Comparison of ENCODE assay signal across 1 cellular context in the genomic region with DNA sequence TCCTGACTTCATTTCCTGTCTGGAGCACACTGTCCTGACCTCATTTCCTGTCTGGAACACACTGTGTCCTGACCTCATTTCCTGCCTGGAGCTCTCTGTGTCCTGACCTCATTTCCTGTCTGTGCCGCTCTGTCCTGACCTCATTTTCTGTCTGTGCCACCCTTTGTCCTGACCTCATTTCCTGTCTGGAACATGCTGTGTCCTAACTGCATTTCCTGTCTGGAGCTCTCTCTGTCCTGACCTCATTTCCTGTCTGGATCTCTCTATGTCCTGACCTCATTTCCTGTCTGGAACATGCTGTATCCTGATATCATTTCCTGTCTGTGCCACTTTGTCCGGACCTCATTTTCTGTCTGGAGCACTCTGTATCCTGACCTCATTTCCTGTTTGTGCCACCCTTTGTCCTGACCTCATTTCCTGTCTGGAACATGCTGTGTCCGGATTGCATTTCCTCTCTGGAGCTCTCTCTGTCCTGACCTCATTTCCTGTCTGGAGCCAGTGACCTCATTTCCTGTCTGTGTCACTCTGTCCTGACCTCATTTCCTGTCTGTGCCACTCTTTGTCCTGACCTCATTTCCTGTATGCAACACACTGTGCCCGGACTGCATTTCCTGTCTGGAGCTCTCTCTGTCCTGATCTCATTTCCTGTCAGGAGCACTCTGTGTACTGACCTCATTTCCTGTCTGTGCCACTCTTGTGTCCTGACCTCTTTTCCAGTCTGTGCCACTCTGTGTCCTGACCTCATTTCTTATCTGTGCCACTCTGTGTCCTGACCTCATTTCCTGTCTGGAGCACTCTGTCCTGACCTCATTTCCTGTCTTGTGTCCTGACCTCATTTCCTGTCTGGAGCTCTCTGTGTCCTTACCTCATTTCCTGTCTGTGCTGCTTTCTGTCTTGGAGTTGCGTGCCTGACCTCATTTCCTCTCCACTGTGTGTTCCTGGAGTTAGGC.
TF ChIP-seq lines count a peak whose summit lies in the region.

No MANE protein-coding gene starts in this region.

TF ChIP-seq in H1, 55 proteins besides CTCF, POLR2A, EP300 and RAD21:
- TF ChIP-seq ATF2 (IDR thresholded peaks at IDR 0.05; ENCODE audit: low read length) (peak; percentile 67; the same call in 1 of the 2 replicates), PHF8 (conservative IDR thresholded peaks at IDR 0.05; ENCODE audit: low read depth, low read length) (no peak), CREB1 (IDR thresholded peaks at IDR 0.05) (peak; percentile 91), BACH1 (IDR thresholded peaks at IDR 0.05; ENCODE audit: low read length) (no peak), MAX (IDR thresholded peaks at IDR 0.05) (no peak), GABPA (IDR thresholded peaks at IDR 0.05; ENCODE audit: borderline replicate concordance, insufficient read depth, low read length) (peak; percentile 17; the same call in 1 of the 2 replicates)
